Comparison of ENCODE assay signal across 8 cellular contexts in genomic region chr7:112162161-112163020, GRCh38. TPM values are rescaled to one million over a fixed set of nuclear protein-coding genes. Genes with fewer than 3 reads are reported as not detected.
DNase-seq lines count a peak whose midpoint lies in the region; ATAC-seq and TF ChIP-seq lines count a peak whose summit lies in the region.

No MANE protein-coding gene starts in this region.

- CTCF ChIA-PET in activated CD4-positive, alpha-beta T cell treated with anti-CD3 and anti-CD28 coated beads for 36 hours (lab: Charles Lee) = interaction anchor here (0.6 to 0.8 kb wide), 2 partner anchors 138 to 190 kb away, joined by 3 read pairs; no protein-coding TSS in a partner anchor

- ATAC-seq in memory B cell (ENCODE audit: low read depth) (no peak), HG02973 (IDR thresholded peaks at IDR 0.05; ENCODE audit: unreplicated experiment) (no peak)
- ATAC-seq in activated CD4-positive, alpha-beta T cell treated with anti-CD3 and anti-CD28 coated beads for 36 hours = no peak

- H3K36me3 Mint-ChIP-seq in endothelial cell (ENCODE audit: low read depth, unreplicated experiment) (no peaks in the 10 kb centered on the region), memory B cell (no peaks in the 10 kb centered on the region)
- H3K36me3 Mint-ChIP-seq in activated CD4-positive, alpha-beta T cell treated with anti-CD3 and anti-CD28 coated beads for 36 hours (ENCODE audit: low read depth) = no peaks in the 10 kb centered on the region

- H3K4me3 Mint-ChIP-seq in endothelial cell (ENCODE audit: unreplicated experiment) (peak overlapping the region; percentile 29), memory B cell (no peak overlapping the region)
- no peak overlapping the region for H3K4me3 Mint-ChIP-seq in activated CD4-positive, alpha-beta T cell treated with anti-CD3 and anti-CD28 coated beads for 36 hours

- DNase-seq in EL (peak; percentile 54), NCI-H446 (lab: John Stamatoyannopoulos, UW) (peak; percentile 43 to 60), endothelial cell (ENCODE audit: low spot score) (peak; percentile 69), memory B cell (ENCODE audit: low spot score in 2 of 2) (no peak), SIG-M5 (lab: John Stamatoyannopoulos, UW) (no peak)
- no peak for DNase-seq in stimulated activated naive CD4-positive, alpha-beta T cell treated with Interleukin-2 at 50 U/mL for 16 hours (lab: John Stamatoyannopoulos, UW)
- no peak for DNase-seq in activated CD4-positive, alpha-beta T cell treated with anti-CD3 and anti-CD28 coated beads for 36 hours

- H3K27me3 Mint-ChIP-seq in endothelial cell (ENCODE audit: unreplicated experiment) (peaks cover 1% of the 10 kb centered on the region), memory B cell (peaks cover 7% of the 10 kb centered on the region)
- peaks cover 8% of the 10 kb centered on the region for H3K27me3 Mint-ChIP-seq in activated CD4-positive, alpha-beta T cell treated with anti-CD3 and anti-CD28 coated beads for 36 hours

- intact Hi-C loops in activated CD4-positive, alpha-beta T cell treated with anti-CD3 and anti-CD28 coated beads for 36 hours (cut with DNase I, micrococcal nuclease) = no loop called here

- no peak for TF ChIP-seq CTCF in endothelial cell (IDR thresholded peaks at IDR 0.05; ENCODE audit: unreplicated experiment)

- H3K9me3 Mint-ChIP-seq in endothelial cell (ENCODE audit: unreplicated experiment) = no peaks in the 10 kb centered on the region
- H3K9me3 Mint-ChIP-seq in memory B cell = no peaks in the 10 kb centered on the region
- H3K9me3 Mint-ChIP-seq in activated CD4-positive, alpha-beta T cell treated with anti-CD3 and anti-CD28 coated beads for 36 hours (ENCODE audit: low read depth) = no peaks in the 10 kb centered on the region

- H3K4me1 Mint-ChIP-seq in endothelial cell (ENCODE audit: unreplicated experiment) = peaks cover 43% of the 10 kb centered on the region
- peaks cover 7% of the 10 kb centered on the region for H3K4me1 Mint-ChIP-seq in memory B cell
- no peaks in the 10 kb centered on the region for H3K4me1 Mint-ChIP-seq in activated CD4-positive, alpha-beta T cell treated with anti-CD3 and anti-CD28 coated beads for 36 hours

- POLR2A ChIA-PET in activated CD4-positive, alpha-beta T cell treated with anti-CD3 and anti-CD28 coated beads for 36 hours (lab: Charles Lee) = no interaction called here

- H3K27ac Mint-ChIP-seq in endothelial cell (ENCODE audit: unreplicated experiment) (no peak overlapping the region), memory B cell (peak overlapping the region; percentile 5)
- no peak overlapping the region for H3K27ac Mint-ChIP-seq in activated CD4-positive, alpha-beta T cell treated with anti-CD3 and anti-CD28 coated beads for 36 hours

RNA-seq across cellular contexts. Expression of gene DOCK4, which starts 43.8 kb away (rescaled TPM):
- 99.2 TPM for total RNA-seq in endothelial cell (ENCODE audit: unreplicated experiment)
- under 1 TPM; 0.32 TPM for total RNA-seq in activated CD4-positive, alpha-beta T cell treated with anti-CD3 and anti-CD28 coated beads for 36 hours

RNA-seq across cellular contexts. Expression of gene ZNF277, which starts 44.1 kb away (rescaled TPM):
- total RNA-seq in endothelial cell (ENCODE audit: unreplicated experiment) = 26.1 TPM
- total RNA-seq in activated CD4-positive, alpha-beta T cell treated with anti-CD3 and anti-CD28 coated beads for 36 hours = 10 to 100 TPM; 17.6 to 21.4 TPM

Comparison
In these comparisons a context has a peak if more than half of its experiments do, and no peak if none do; other contexts are left out.
1. DNase-seq: peak in EL (single experiment), NCI-H446 (2 of 2) and endothelial cell (single experiment); none in memory B cell (0 of 2), stimulated activated naive CD4-positive, alpha-beta T cell treated with Interleukin-2 at 50 U/mL for 16 hours (single experiment), SIG-M5 (single experiment) and activated CD4-positive, alpha-beta T cell treated with anti-CD3 and anti-CD28 coated beads for 36 hours (single experiment).
2. RNA of gene DOCK4, which starts 43.8 kb away (total RNA-seq): 99.2 TPM in endothelial cell (single experiment); 0.32 TPM in activated CD4-positive, alpha-beta T cell treated with anti-CD3 and anti-CD28 coated beads for 36 hours; every median in the first group is over 10 times any median in the second.